29 cellular contexts compared by ENCODE assay signal in the genomic region with DNA sequence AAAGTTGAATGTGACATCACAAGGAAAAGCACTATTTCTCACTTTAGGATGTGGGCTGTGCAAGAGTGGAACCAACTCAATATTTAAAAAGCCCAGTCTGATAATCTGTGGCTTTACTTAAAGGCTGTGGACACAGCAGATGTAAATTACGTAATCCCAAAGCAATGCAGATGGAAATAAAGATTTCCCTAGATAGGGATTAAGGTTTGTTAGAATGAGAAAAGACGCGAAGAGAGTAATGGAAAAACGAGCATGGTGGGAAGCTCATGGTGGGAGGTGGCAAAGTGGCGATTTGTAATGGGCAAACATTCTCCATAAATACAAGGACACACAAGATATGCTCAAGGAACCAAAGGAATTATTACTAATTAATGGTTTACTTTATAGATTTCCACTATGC.
"Had no signal": no experiment of that assay in that cellular context is flagged by ENCODE, and none has a peak within 500 bp of the region (broad histone marks: within the 10 kb centered on the region; RNA-seq: fewer than 3 reads in every experiment).

No MANE protein-coding gene starts in this region.

- H3K27ac Mint-ChIP-seq: effector memory CD8-positive, alpha-beta T cell; memory B cell; mesothelial cell of epicardium; naive thymus-derived CD4-positive, alpha-beta T cell; nephron; stimulated activated memory B cell treated with anti-CD40 and anti-IgM and Interleukin-4, amounts not matched to agents 10 μg/mL and 1 μg/mL and 100 μg/mL, for 72 hours; type B pancreatic cell had no signal

- H3K9me3 Mint-ChIP-seq: mesothelial cell of epicardium; nephron; stimulated activated memory B cell treated with anti-CD40 and anti-IgM and Interleukin-4, amounts not matched to agents 10 μg/mL and 1 μg/mL and 100 μg/mL, for 72 hours; type B pancreatic cell had no signal

- H3K4me1 ChIP-seq: esophagus squamous epithelium, psoas muscle, sigmoid colon, spleen, testis, tibial artery had no signal

- ATAC-seq: effector memory CD8-positive, alpha-beta T cell; left lobe of liver; mucosa of descending colon; naive thymus-derived CD4-positive, alpha-beta T cell; psoas muscle; right cardiac atrium; stimulated activated memory B cell treated with anti-CD40 and anti-IgM and Interleukin-4, amounts not matched to agents 10 μg/mL and 1 μg/mL and 100 μg/mL, for 72 hours; stimulated activated naive CD8-positive, alpha-beta T cell treated with anti-CD3 and anti-CD28 coated beads, Interleukin-15, Interleukin-2, amounts not matched to agents 100 U/mL and 50 U/mL, for 24 hours had no signal

- FAIRE-seq: endometrium, kidney had no signal

- H3K27ac ChIP-seq: esophagus squamous epithelium, ovary, psoas muscle, sigmoid colon, spleen, testis, tibial artery had no signal

- H3K27me3 Mint-ChIP-seq: effector memory CD8-positive, alpha-beta T cell; memory B cell; naive thymus-derived CD4-positive, alpha-beta T cell; stimulated activated memory B cell treated with anti-CD40 and anti-IgM and Interleukin-4, amounts not matched to agents 10 μg/mL and 1 μg/mL and 100 μg/mL, for 72 hours; type B pancreatic cell had no signal

- H3K27me3 ChIP-seq: esophagus squamous epithelium, ovary, sigmoid colon, spleen, testis, tibial artery had no signal

- DNase-seq: cortex of kidney; effector memory CD8-positive, alpha-beta T cell; erythroblast; esophagus squamous epithelium; foreskin melanocyte; hypothalamus; kidney; mucosa of descending colon; naive thymus-derived CD4-positive, alpha-beta T cell; nucleus accumbens; ovary; posterior cingulate gyrus; psoas muscle; right cardiac atrium; sigmoid colon; spleen; stimulated activated CD4-positive, alpha-beta T cell treated with anti-CD3 and anti-CD28 coated beads, Interleukin-4, amount 100 ng/mL, for 4 hours; stimulated activated naive CD8-positive, alpha-beta T cell treated with anti-CD3 and anti-CD28 coated beads, Interleukin-15, Interleukin-2, amounts not matched to agents 100 U/mL and 50 U/mL, for 24 hours; substantia nigra; testis; tibial artery had no signal

- H3K4me1 Mint-ChIP-seq: memory B cell; mesothelial cell of epicardium; naive thymus-derived CD4-positive, alpha-beta T cell; nephron; stimulated activated memory B cell treated with anti-CD40 and anti-IgM and Interleukin-4, amounts not matched to agents 10 μg/mL and 1 μg/mL and 100 μg/mL, for 72 hours had no signal

- H3K9me3 ChIP-seq: esophagus squamous epithelium, mucosa of descending colon, ovary, psoas muscle, sigmoid colon, testis, tibial artery had no signal

- H3K36me3 Mint-ChIP-seq: memory B cell; mesothelial cell of epicardium; naive thymus-derived CD4-positive, alpha-beta T cell; stimulated activated memory B cell treated with anti-CD40 and anti-IgM and Interleukin-4, amounts not matched to agents 10 μg/mL and 1 μg/mL and 100 μg/mL, for 72 hours; type B pancreatic cell had no signal

- H3K4me3 ChIP-seq: esophagus squamous epithelium, lung, mucosa of descending colon, ovary, psoas muscle, sigmoid colon, spleen, testis, tibial artery had no signal

- H3K36me3 ChIP-seq: esophagus squamous epithelium, ovary, sigmoid colon, spleen, tibial artery had no signal

- H3K4me3 Mint-ChIP-seq: effector memory CD8-positive, alpha-beta T cell; memory B cell; mesothelial cell of epicardium; naive thymus-derived CD4-positive, alpha-beta T cell; nephron; stimulated activated memory B cell treated with anti-CD40 and anti-IgM and Interleukin-4, amounts not matched to agents 10 μg/mL and 1 μg/mL and 100 μg/mL, for 72 hours; type B pancreatic cell had no signal
